17 cellular contexts compared by ENCODE assay signal in the genomic region with DNA sequence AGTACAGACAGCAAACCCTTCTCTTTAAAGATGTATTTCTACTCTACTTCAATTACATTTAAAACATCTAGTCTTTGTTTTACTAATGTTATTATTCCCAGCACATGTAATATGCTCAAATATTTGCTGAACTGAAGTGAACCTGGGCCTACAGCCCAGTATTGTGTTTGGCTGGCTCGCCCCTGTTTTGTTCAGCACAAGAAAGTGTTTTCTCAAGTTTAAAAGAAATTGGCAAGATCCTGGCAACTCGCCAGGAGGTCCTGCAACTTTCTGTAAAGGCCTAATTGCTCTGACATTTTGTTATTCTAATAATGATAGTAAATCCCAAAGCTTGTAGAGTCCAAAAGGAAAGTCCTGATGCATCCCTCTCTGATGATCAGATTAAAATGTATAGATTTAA. TPM values are rescaled to one million over a fixed set of nuclear protein-coding genes. Genes with fewer than 3 reads are reported as not detected.
DNase-seq lines count a peak whose midpoint lies in the region; ATAC-seq and TF ChIP-seq lines count a peak whose summit lies in the region.
"Had no signal": no experiment of that assay in that cellular context is flagged by ENCODE, and none has a peak within 500 bp of the region (broad histone marks: within the 10 kb centered on the region; RNA-seq: fewer than 3 reads in every experiment).

No MANE protein-coding gene starts in this region.

- no peaks in the 10 kb centered on the region for H3K4me1 ChIP-seq in Karpas-422 (ENCODE audit: low read length)

- POLR2A ChIA-PET in activated CD4-positive, alpha-beta T cell treated with anti-CD3 and anti-CD28 coated beads, Interleukin-2, amount 10 ng/mL, durations not matched to agents 7 days and 5 days (lab: Charles Lee): no interaction called here
- POLR2A ChIA-PET in RWPE1 (lab: Yijun Ruan, JAX; ENCODE audit: low non-redundant PET): no interaction called here

- TF ChIP-seq CTCF in osteocyte (IDR thresholded peaks at IDR 0.05) (no peak), RWPE1 (conservative IDR thresholded peaks at IDR 0.05; ENCODE audit: low read depth) (no peak)

- no peaks in the 10 kb centered on the region for H3K9me3 ChIP-seq in Karpas-422 (ENCODE audit: low read length)
- H3K9me3 ChIP-seq: mucosa of descending colon had no signal

- no peaks in the 10 kb centered on the region for H4K20me1 ChIP-seq in Karpas-422 (ENCODE audit: insufficient read depth, low read depth, low read length)

- no peaks in the 10 kb centered on the region for H3K79me2 ChIP-seq in Karpas-422 (ENCODE audit: low read length)
- H3K79me2 ChIP-seq: parathyroid adenoma had no signal

- no peaks in the 10 kb centered on the region for H3K27me3 ChIP-seq in Karpas-422 (ENCODE audit: low read length)

- H2AFZ ChIP-seq in Karpas-422 (ENCODE audit: low read length): no peak overlapping the region
- H2AFZ ChIP-seq: GM23248, parathyroid adenoma had no signal

- H3K9me2 ChIP-seq in Karpas-422 (replicated peaks; ENCODE audit: insufficient read depth, low read length): no peaks in the 10 kb centered on the region

- H3K4me3 Mint-ChIP-seq in osteocyte (ENCODE audit: unreplicated experiment): no peak overlapping the region
- no peak overlapping the region for H3K4me3 Mint-ChIP-seq in activated CD4-positive, alpha-beta T cell treated with anti-CD3 and anti-CD28 coated beads, Interleukin-2, amount 10 ng/mL, durations not matched to agents 7 days and 5 days
- H3K4me3 Mint-ChIP-seq in stimulated activated naive B cell treated with anti-CD40 and anti-IgM and Interleukin-4, amounts not matched to agents 10 μg/mL and 1 μg/mL and 100 μg/mL, for 72 hours: no peak overlapping the region
- H3K4me3 Mint-ChIP-seq: T-helper 1 cell treated with Interleukin-12 subunit alpha and Interleukin-12 subunit beta and Interleukin-4 antibody, amounts not matched to agents 30 μg/mL and 1 μg/mL, for 36 hours had no signal

- no peak for ATAC-seq in stimulated activated naive B cell treated with anti-CD40 and anti-IgM and Interleukin-4, amounts not matched to agents 10 μg/mL and 1 μg/mL and 100 μg/mL, for 72 hours (replicated peaks)
- ATAC-seq: mucosa of descending colon had no signal

- peaks cover 5% of the 10 kb centered on the region for H3K9me3 Mint-ChIP-seq in osteocyte (ENCODE audit: unreplicated experiment)
- peaks cover 6% of the 10 kb centered on the region for H3K9me3 Mint-ChIP-seq in activated CD4-positive, alpha-beta T cell treated with anti-CD3 and anti-CD28 coated beads, Interleukin-2, amount 10 ng/mL, durations not matched to agents 7 days and 5 days
- peaks cover 0 to 3% of the 10 kb centered on the region in 2 donors for H3K9me3 Mint-ChIP-seq in stimulated activated naive B cell treated with anti-CD40 and anti-IgM and Interleukin-4, amounts not matched to agents 10 μg/mL and 1 μg/mL and 100 μg/mL, for 72 hours

- CTCF ChIA-PET in activated CD4-positive, alpha-beta T cell treated with anti-CD3 and anti-CD28 coated beads, Interleukin-2, amount 10 ng/mL, durations not matched to agents 7 days and 5 days (lab: Charles Lee): no interaction called here
- CTCF ChIA-PET in RWPE1 (lab: Yijun Ruan, JAX): no interaction called here

- DNase-seq in COR-L47 (lab: John Stamatoyannopoulos, UW) (peak; percentile 31), OCI-M1 (lab: John Stamatoyannopoulos, UW) (peak; percentile 13), fibroblast of peridontal ligament (ENCODE audit: extremely low read depth) (peak; percentile 52), osteocyte (ENCODE audit: extremely low spot score, unreplicated experiment) (no peak), Karpas-422 (no peak), RWPE1 (ENCODE audit: low spot score) (no peak)
- DNase-seq in activated CD4-positive, alpha-beta T cell treated with anti-CD3 and anti-CD28 coated beads, Interleukin-2, amount 10 ng/mL, durations not matched to agents 7 days and 5 days: no peak
- no peak for DNase-seq in stimulated activated naive B cell treated with anti-CD40 and anti-IgM and Interleukin-4, amounts not matched to agents 10 μg/mL and 1 μg/mL and 100 μg/mL, for 72 hours
- DNase-seq: activated CD4-positive, alpha-beta T cell treated with anti-CD3 and anti-CD28 coated beads for 1 hour; EL; GM23248; NCI-H2171; stimulated activated CD4-positive, alpha-beta T cell treated with anti-CD3 and anti-CD28 coated beads, Interleukin-2, amount 100 ng/mL, for 48 hours had no signal

- H3K27ac ChIP-seq in Karpas-422 (ENCODE audit: low read length): no peak overlapping the region
- H3K27ac ChIP-seq in RWPE1: no peak overlapping the region
- H3K27ac ChIP-seq: GM23248, KMS-11, parathyroid adenoma had no signal

- no peak overlapping the region for H3K4me3 ChIP-seq in Karpas-422 (ENCODE audit: low read length)
- H3K4me3 ChIP-seq: GM23248, mucosa of descending colon had no signal

- H3K36me3 ChIP-seq in Karpas-422 (ENCODE audit: insufficient read depth, low read length): no peaks in the 10 kb centered on the region

- H3K27ac Mint-ChIP-seq in osteocyte (ENCODE audit: unreplicated experiment): peak overlapping the region; percentile 77
- H3K27ac Mint-ChIP-seq in activated CD4-positive, alpha-beta T cell treated with anti-CD3 and anti-CD28 coated beads, Interleukin-2, amount 10 ng/mL, durations not matched to agents 7 days and 5 days: no peak overlapping the region
- H3K27ac Mint-ChIP-seq in stimulated activated naive B cell treated with anti-CD40 and anti-IgM and Interleukin-4, amounts not matched to agents 10 μg/mL and 1 μg/mL and 100 μg/mL, for 72 hours: no peak overlapping the region
- H3K27ac Mint-ChIP-seq: T-helper 1 cell treated with Interleukin-12 subunit alpha and Interleukin-12 subunit beta and Interleukin-4 antibody, amounts not matched to agents 30 μg/mL and 1 μg/mL, for 36 hours had no signal

- H3K4me2 ChIP-seq in Karpas-422 (ENCODE audit: low read depth, low read length, poor library complexity, severe bottlenecking): no peak overlapping the region
- H3K4me2 ChIP-seq: KMS-11 had no signal

- peaks cover 9% of the 10 kb centered on the region for H3K27me3 Mint-ChIP-seq in osteocyte (ENCODE audit: unreplicated experiment)
- H3K27me3 Mint-ChIP-seq in activated CD4-positive, alpha-beta T cell treated with anti-CD3 and anti-CD28 coated beads, Interleukin-2, amount 10 ng/mL, durations not matched to agents 7 days and 5 days: no peaks in the 10 kb centered on the region
- no peaks in the 10 kb centered on the region for H3K27me3 Mint-ChIP-seq in stimulated activated naive B cell treated with anti-CD40 and anti-IgM and Interleukin-4, amounts not matched to agents 10 μg/mL and 1 μg/mL and 100 μg/mL, for 72 hours

- no peak overlapping the region for H3K9ac ChIP-seq in Karpas-422 (ENCODE audit: low read length)
- H3K9ac ChIP-seq: GM23248, KMS-11, parathyroid adenoma had no signal

- H3K36me3 Mint-ChIP-seq in osteocyte (ENCODE audit: unreplicated experiment): peaks cover 5% of the 10 kb centered on the region
- H3K36me3 Mint-ChIP-seq in activated CD4-positive, alpha-beta T cell treated with anti-CD3 and anti-CD28 coated beads, Interleukin-2, amount 10 ng/mL, durations not matched to agents 7 days and 5 days (ENCODE audit: low read depth): peaks cover 4% of the 10 kb centered on the region
- peaks cover 4 to 5% of the 10 kb centered on the region in 2 donors for H3K36me3 Mint-ChIP-seq in stimulated activated naive B cell treated with anti-CD40 and anti-IgM and Interleukin-4, amounts not matched to agents 10 μg/mL and 1 μg/mL and 100 μg/mL, for 72 hours

- H3K4me1 Mint-ChIP-seq in osteocyte (ENCODE audit: unreplicated experiment): peaks cover 40% of the 10 kb centered on the region
- H3K4me1 Mint-ChIP-seq in activated CD4-positive, alpha-beta T cell treated with anti-CD3 and anti-CD28 coated beads, Interleukin-2, amount 10 ng/mL, durations not matched to agents 7 days and 5 days: peaks cover 8% of the 10 kb centered on the region
- no peaks in the 10 kb centered on the region for H3K4me1 Mint-ChIP-seq in stimulated activated naive B cell treated with anti-CD40 and anti-IgM and Interleukin-4, amounts not matched to agents 10 μg/mL and 1 μg/mL and 100 μg/mL, for 72 hours

RNA-seq across cellular contexts. Expression of a gene that starts 35.9 kb away (rescaled TPM):
- total RNA-seq in osteocyte: 75.4 and 84.3 TPM in 2 replicates
- 10 to 100 TPM; 66.0 to 66.1 TPM for total RNA-seq in activated CD4-positive, alpha-beta T cell treated with anti-CD3 and anti-CD28 coated beads, Interleukin-2, amount 10 ng/mL, durations not matched to agents 7 days and 5 days
- total RNA-seq in Karpas-422 (2014; rRNA removed; shearing (Covaris generic); ENCODE audit: low replicate concordance): 6.9 and 13.7 TPM in 2 replicates

RNA-seq across cellular contexts. Expression of a gene that starts 42.1 kb away (rescaled TPM):
- 4.3 and 6.3 TPM in 2 replicates for total RNA-seq in osteocyte
- total RNA-seq in activated CD4-positive, alpha-beta T cell treated with anti-CD3 and anti-CD28 coated beads, Interleukin-2, amount 10 ng/mL, durations not matched to agents 7 days and 5 days: 10 to 100 TPM; 10.9 to 12.8 TPM
- 0.72 and 2.6 TPM in 2 replicates for total RNA-seq in Karpas-422 (2014; rRNA removed; shearing (Covaris generic); ENCODE audit: low replicate concordance)

RNA-seq across cellular contexts. Expression of a gene that starts 56.1 kb away (rescaled TPM):
- total RNA-seq in osteocyte: 1.8 and 2.7 TPM in 2 replicates
- total RNA-seq in activated CD4-positive, alpha-beta T cell treated with anti-CD3 and anti-CD28 coated beads, Interleukin-2, amount 10 ng/mL, durations not matched to agents 7 days and 5 days: 10 to 100 TPM; 18.2 to 23.6 TPM
- total RNA-seq in Karpas-422 (2014; rRNA removed; shearing (Covaris generic); ENCODE audit: low replicate concordance): 3.4 and 5.4 TPM in 2 replicates

Comparison
In these comparisons a context has a peak if more than half of its experiments do, and no peak if none do; other contexts are left out.
1. DNase-seq: peak in COR-L47 (single experiment), OCI-M1 (single experiment) and fibroblast of peridontal ligament (single experiment); none in osteocyte (single experiment), activated CD4-positive, alpha-beta T cell treated with anti-CD3 and anti-CD28 coated beads, Interleukin-2, amount 10 ng/mL, durations not matched to agents 7 days and 5 days (single experiment), stimulated activated naive B cell treated with anti-CD40 and anti-IgM and Interleukin-4, amounts not matched to agents 10 μg/mL and 1 μg/mL and 100 μg/mL, for 72 hours (single experiment), Karpas-422 (single experiment) and RWPE1 (single experiment).